20 cellular contexts compared by ENCODE assay signal in genomic region chr1:18645172-18646090, GRCh38. TPM values are rescaled to one million over a fixed set of nuclear protein-coding genes. Genes with fewer than 3 reads are reported as not detected.
DNase-seq lines count a peak whose midpoint lies in the region; ATAC-seq, FAIRE-seq and TF ChIP-seq lines count a peak whose summit lies in the region.
"Had no signal": no experiment of that assay in that cellular context is flagged by ENCODE, and none has a peak within 500 bp of the region (broad histone marks: within the 10 kb centered on the region; RNA-seq: fewer than 3 reads in every experiment).

No MANE protein-coding gene starts in this region.

- 10% methylated on average over 34 of the region's 43 CpGs for WGBS in HepG2 (ENCODE audit: low lambda C conversion rate)
- 3% methylated on average over 26 of the region's 43 CpGs for WGBS in right lobe of liver (ENCODE audit: insufficient coverage, low coverage, low lambda C conversion rate, missing lambda C conversion rate)

- H3K9me3 ChIP-seq in HepG2 (ENCODE audit: low read length) (no peaks in the 10 kb centered on the region), right lobe of liver (no peaks in the 10 kb centered on the region), Loucy (ENCODE audit: insufficient read depth, low read depth, low read length) (no peaks in the 10 kb centered on the region), iPS-20b (ENCODE audit: insufficient read depth, low read depth, low read length) (peaks cover 6% of the 10 kb centered on the region; the same call in 1 of the 2 replicates)
- H3K9me3 ChIP-seq: esophagus squamous epithelium had no signal

- H3K79me2 ChIP-seq in HepG2 (ENCODE audit: insufficient read depth, low read length) (no peaks in the 10 kb centered on the region), Loucy (ENCODE audit: insufficient read depth, low read length) (no peaks in the 10 kb centered on the region)

- H3K9ac ChIP-seq in HepG2 (ENCODE audit: insufficient read depth, low read depth, low read length) (no peak overlapping the region), Loucy (ENCODE audit: low read depth, low read length, poor library complexity, severe bottlenecking) (no peak overlapping the region), iPS-20b (ENCODE audit: low read depth, low read length) (no peak overlapping the region)

- TF ChIP-seq CTCF in HepG2 (CRISPR knock-in tag; IDR thresholded peaks at IDR 0.05) = no peak
- TF ChIP-seq CTCF in right lobe of liver (IDR thresholded peaks at IDR 0.05) = no peak
- no peak for TF ChIP-seq CTCF in Loucy (conservative IDR thresholded peaks at IDR 0.05; ENCODE audit: low read length)
- no peak for TF ChIP-seq CTCF in type B pancreatic cell (conservative IDR thresholded peaks at IDR 0.05)

- H3K27me3 Mint-ChIP-seq in type B pancreatic cell = peaks cover 96% of the 10 kb centered on the region

- no peaks in the 10 kb centered on the region for H3K9me2 ChIP-seq in Loucy (replicated peaks; ENCODE audit: low read depth, low read length)

- no peaks in the 10 kb centered on the region for H3F3A ChIP-seq in Loucy (ENCODE audit: low read depth)

- TF ChIP-seq RAD21 in HepG2 (CRISPR knock-in tag; IDR thresholded peaks at IDR 0.05) = no peak

- H3K9me3 Mint-ChIP-seq in type B pancreatic cell = no peaks in the 10 kb centered on the region

- H3K27me3 ChIP-seq in HepG2 (ENCODE audit: control insufficient read depth in 1 of 2, insufficient read depth in 2 of 2, low read length in 2 of 2) (peaks cover 18 to 93% of the 10 kb centered on the region in 2 experiments), right lobe of liver (peaks cover 0 to 29% of the 10 kb centered on the region in 2 donors), Loucy (ENCODE audit: insufficient read depth, low read length, poor library complexity, severe bottlenecking) (peaks cover 62% of the 10 kb centered on the region), iPS-20b (ENCODE audit: insufficient read depth, low read length) (peaks cover 99% of the 10 kb centered on the region)

- CTCF ChIA-PET in HepG2 (lab: Yijun Ruan, JAX; ENCODE audit: low intra/inter-chr PET ratio, low total read pairs) = no interaction called here

- H3K4me1 ChIP-seq in HepG2 (ENCODE audit: insufficient read depth, low read length) = peaks cover 42% of the 10 kb centered on the region
- no peaks in the 10 kb centered on the region for H3K4me1 ChIP-seq in right lobe of liver
- peaks cover under 1% of the 10 kb centered on the region for H3K4me1 ChIP-seq in Loucy (ENCODE audit: insufficient read depth, low read length, poor library complexity, severe bottlenecking)
- peaks cover 35% of the 10 kb centered on the region for H3K4me1 ChIP-seq in iPS-20b (ENCODE audit: insufficient read depth, low read length)

- H3K36me3 ChIP-seq in HepG2 (replicated peaks in 1 of 2; ENCODE audit: control insufficient read depth in 1 of 2, insufficient read depth in 2 of 2, low read length in 2 of 2) (no peaks in the 10 kb centered on the region), right lobe of liver (no peaks in the 10 kb centered on the region), Loucy (ENCODE audit: insufficient read depth, low read length) (no peaks in the 10 kb centered on the region), iPS-20b (ENCODE audit: insufficient read depth, low read depth, low read length) (no peaks in the 10 kb centered on the region)
- H3K36me3 ChIP-seq: brain microvascular endothelial cell, esophagus squamous epithelium had no signal

- no peak overlapping the region for H2AFZ ChIP-seq in HepG2 (ENCODE audit: low read length)
- H2AFZ ChIP-seq in Loucy (ENCODE audit: low read length) = peak overlapping the region; percentile 56; the same call in 1 of the 2 replicates

- H3K4me3 Mint-ChIP-seq in type B pancreatic cell = peak overlapping the region; percentile 48

- TF ChIP-seq EP300 in HepG2 (IDR thresholded peaks at IDR 0.05; ENCODE audit: low read depth in 2 of 2, low read length in 2 of 2) (peak in 1 of 2 experiments; percentile 34; a peak in 1 of 4 replicates), HepG2 (CRISPR knock-in tag; IDR thresholded peaks at IDR 0.05; ENCODE audit: borderline replicate concordance) (no peak)

- intact Hi-C loops in HepG2 (cut with micrococcal nuclease; ENCODE audit: unreplicated experiment) = no loop called here
- intact Hi-C loops in right lobe of liver (cut with DNase I) = no loop called here

- POLR2A ChIA-PET in HepG2 (lab: Yijun Ruan, JAX) = no interaction called here

- H3K4me1 Mint-ChIP-seq in type B pancreatic cell (ENCODE audit: unreplicated experiment) = peaks cover 14% of the 10 kb centered on the region

- peak overlapping the region; percentile 54 for H3K4me2 ChIP-seq in HepG2 (ENCODE audit: low read depth, low read length)
- H3K4me2 ChIP-seq in Loucy (ENCODE audit: low read depth, low read length, poor library complexity, severe bottlenecking) = peak overlapping the region; percentile 37

- in situ Hi-C loops in HepG2 (cut with HindIII; ENCODE audit: extremely low pct_ligation_motif_present, low pct_unique_long_range_greater_than_20kb) = no loop called here

- H4K20me1 ChIP-seq in HepG2 (ENCODE audit: insufficient read depth, low read length) (peaks cover 25% of the 10 kb centered on the region; the same call in 1 of the 2 replicates), Loucy (ENCODE audit: insufficient read depth, low read length, poor library complexity, severe bottlenecking) (no peaks in the 10 kb centered on the region)

- no peak for FAIRE-seq in HepG2 (lab: Jason Lieb, UNC)

- peak; percentile 44 for ATAC-seq in HepG2
- no peak for ATAC-seq in right lobe of liver
- no peak for ATAC-seq in HG02798 (IDR thresholded peaks at IDR 0.05; ENCODE audit: poor library complexity, unreplicated experiment)
- no peak for ATAC-seq in HG03175 (IDR thresholded peaks at IDR 0.05; ENCODE audit: unreplicated experiment)

- no peak overlapping the region for H3K27ac Mint-ChIP-seq in type B pancreatic cell

- H3K36me3 Mint-ChIP-seq in type B pancreatic cell = no peaks in the 10 kb centered on the region

- DNase-seq in HepG2 (ENCODE audit: low spot score) = peak; percentile 63
- no peak for DNase-seq in right lobe of liver
- DNase-seq in type B pancreatic cell (ENCODE audit: extremely low spot score, unreplicated experiment) = no peak
- no peak for DNase-seq in NCI-H226
- DNase-seq: activated effector memory CD4-positive, alpha-beta T cell treated with Interleukin-2 at 50 U/mL for 16 hours; brain microvascular endothelial cell; dermis blood vessel endothelial cell; DMS53; esophagus squamous epithelium; head of caudate nucleus; Kasumi-1; kidney glomerular epithelial cell; NCI-H345; T1000 had no signal

- TF ChIP-seq POLR2A in HepG2 (IDR thresholded peaks at IDR 0.05; ENCODE audit: insufficient read depth in 1 of 2, low read depth in 2 of 2, low read length in 2 of 2) = no peak
- no peak for TF ChIP-seq POLR2A in right lobe of liver (IDR thresholded peaks at IDR 0.05)

- no peak overlapping the region; a peak in 1 of 6 replicates for H3K4me3 ChIP-seq in HepG2 (replicated peaks in 1 of 3; ENCODE audit: insufficient read depth in 1 of 3, low read depth in 2 of 3, low read length in 3 of 3)
- H3K4me3 ChIP-seq in right lobe of liver = no peak overlapping the region
- H3K4me3 ChIP-seq in Loucy (ENCODE audit: low read length, poor library complexity, severe bottlenecking) = peak overlapping the region; percentile 17
- H3K4me3 ChIP-seq in iPS-20b (ENCODE audit: low read length) = peak overlapping the region; percentile 21; the same call in 1 of the 2 replicates

- BruUV-seq in HepG2 (replicated peaks; lab: Mats Ljungman, UMichigan) = no TSS peak

- no peak overlapping the region for H3K27ac ChIP-seq in HepG2 (ENCODE audit: extremely low read length, insufficient read depth, low read length)
- H3K27ac ChIP-seq in right lobe of liver = no peak overlapping the region
- H3K27ac ChIP-seq in iPS-20b (ENCODE audit: low read length) = no peak overlapping the region
- H3K27ac ChIP-seq: brain microvascular endothelial cell, esophagus squamous epithelium had no signal

TF ChIP-seq in HepG2, 621 proteins besides CTCF, POLR2A, EP300 and RAD21 (continues in another document):
- TF ChIP-seq NR2F1 (CRISPR knock-in tag; IDR thresholded peaks at IDR 0.05) (no peak), SOX13 (IDR thresholded peaks at IDR 0.05) (no peak; the same call in 1 of the 2 replicates), SOX13 (CRISPR knock-in tag; conservative IDR thresholded peaks at IDR 0.05 in 1 of 2, IDR thresholded peaks at IDR 0.05 in 1 of 2) (peak in 1 of 2 experiments; percentile 69; a peak in 2 of 4 replicates), HNRNPLL (IDR thresholded peaks at IDR 0.05; ENCODE audit: low read depth, low read length, poor library complexity, severe bottlenecking) (peak; percentile 73), KAT2B (IDR thresholded peaks at IDR 0.05; ENCODE audit: borderline replicate concordance, low read depth, low read length) (no peak)

RNA-seq across cellular contexts. Expression of gene PAX7, which starts 14.8 kb away (rescaled TPM):
- not detected in 2 replicates for total RNA-seq in HepG2 (2016; rRNA removed; fragmentation: Illumina TruSeq; extraction: Trizol)
- not detected in 2 replicates for total RNA-seq in HepG2 (2016; cell fraction: cytosol; rRNA removed; fragmentation: Illumina TruSeq; extraction: Trizol; ENCODE audit: low read depth)
- not detected in 2 replicates for total RNA-seq in HepG2 (2016; cell fraction: insoluble cytoplasmic fraction; rRNA removed; fragmentation: Illumina TruSeq; extraction: Trizol)
- total RNA-seq in HepG2 (2016; cell fraction: membrane; rRNA removed; fragmentation: Illumina TruSeq; extraction: Trizol) = not detected in 2 replicates
- not detected in 2 replicates for total RNA-seq in HepG2 (2016; cell fraction: nucleus; rRNA removed; fragmentation: Illumina TruSeq; extraction: Trizol)
- not detected in 2 replicates for polyA plus RNA-seq in HepG2 (2011; rRNA removed)
- polyA plus RNA-seq in HepG2 (2011; cell fraction: cytosol; rRNA removed) = not detected in 2 replicates
- not detected in 2 replicates for polyA plus RNA-seq in HepG2 (2011; cell fraction: nucleus; rRNA removed)
- polyA plus RNA-seq in HepG2 (2012) = not detected in 2 replicates
- not detected in 2 replicates for polyA plus RNA-seq in HepG2 (2016; cell fraction: cytosol; fragmentation: Illumina TruSeq; extraction: Trizol; ENCODE audit: low read depth)
- polyA plus RNA-seq in HepG2 (2016; cell fraction: insoluble cytoplasmic fraction; fragmentation: Illumina TruSeq; extraction: Trizol; ENCODE audit: low read depth) = not detected in 2 replicates
- not detected in 2 replicates for polyA plus RNA-seq in HepG2 (2016; cell fraction: membrane; fragmentation: Illumina TruSeq; extraction: Trizol; ENCODE audit: low read depth)
- not detected in 2 replicates for polyA plus RNA-seq in HepG2 (2016; cell fraction: nucleus; fragmentation: Illumina TruSeq; extraction: Trizol; ENCODE audit: insufficient read depth, low read depth)
- polyA minus RNA-seq in HepG2 (2011; rRNA and poly(A)+ RNA removed; ENCODE audit: low replicate concordance) = not detected in 2 replicates
- not detected in 2 replicates for polyA minus RNA-seq in HepG2 (2011; cell fraction: cytosol; rRNA and poly(A)+ RNA removed)
- not detected in 2 replicates for polyA minus RNA-seq in HepG2 (2011; cell fraction: nucleus; rRNA and poly(A)+ RNA removed)
- total RNA-seq in right lobe of liver = not detected
- total RNA-seq in type B pancreatic cell (ENCODE audit: low replicate concordance) = 0.12 and 2.9 TPM in 2 replicates
- total RNA-seq: dermis blood vessel endothelial cell, esophagus squamous epithelium, mononuclear cell, posterior vena cava had no signal

Comparison
In these comparisons a context has a peak if more than half of its experiments do, and no peak if none do; other contexts are left out.
1. H3K4me3 ChIP-seq: peak in Loucy (single experiment) and iPS-20b (single experiment); none in HepG2 (0 of 3) and right lobe of liver (0 of 3).